In genomic region chr5:167816864-167817263, GRCh38 we compare ENCODE assay signal across 16 cellular contexts.
"Had no signal": no experiment of that assay in that cellular context is flagged by ENCODE, and none has a peak within 500 bp of the region (broad histone marks: within the 10 kb centered on the region; RNA-seq: fewer than 3 reads in every experiment).

No MANE protein-coding gene starts in this region.

- H3K4me3 ChIP-seq: left lung, vagina had no signal

- DNase-seq: activated CD4-positive, alpha-beta T cell treated with anti-CD3 and anti-CD28 coated beads, Interleukin-2, amount 10 ng/mL, durations not matched to agents 24 days and 14 days; activated CD8-positive, alpha-beta T cell treated with anti-CD3 and anti-CD28 coated beads, Interleukin-2, amount 10 ng/mL, durations not matched to agents 7 days and 5 days; activated naive CD4-positive, alpha-beta T cell treated with anti-CD3 and anti-CD28 coated beads, Interleukin-2, amount 10 ng/mL, durations not matched to agents 7 days and 5 days; activated naive CD8-positive, alpha-beta T cell treated with anti-CD3 and anti-CD28 coated beads, Interleukin-2, amount 50 U/mL, for 24 hours; activated T-cell treated with anti-CD3 and anti-CD28 coated beads, Interleukin-2, amount 50 U/mL, for 24 hours; aorta; effector CD8-positive, alpha-beta T cell; glutamatergic neuron; hippocampal formation; islet precursor cell; left lung; stimulated activated CD4-positive, alpha-beta T cell treated with anti-CD3 and anti-CD28 coated beads, Interleukin-15, amount 100 ng/mL, for 24 hours; stimulated activated CD4-positive, alpha-beta T cell treated with anti-CD3 and anti-CD28 coated beads, Interleukin-2, amount 100 ng/mL, for 48 hours; stimulated activated naive CD8-positive, alpha-beta T cell treated with anti-CD3 and anti-CD28 coated beads, Interleukin-15, amount 100 ng/mL, for 72 hours; trophoblast cell had no signal

- H3K36me3 ChIP-seq: left lung, vagina had no signal

- ATAC-seq: activated CD8-positive, alpha-beta T cell treated with anti-CD3 and anti-CD28 coated beads, Interleukin-2, amount 10 ng/mL, durations not matched to agents 7 days and 5 days; activated naive CD8-positive, alpha-beta T cell treated with anti-CD3 and anti-CD28 coated beads, Interleukin-2, amount 50 U/mL, for 24 hours; left lung; stimulated activated naive CD8-positive, alpha-beta T cell treated with anti-CD3 and anti-CD28 coated beads, Interleukin-15, amount 100 ng/mL, for 72 hours had no signal

- H3K4me1 ChIP-seq: left lung, vagina had no signal

- H3K9me3 ChIP-seq: left lung, vagina had no signal

- H3K27me3 ChIP-seq: left lung, vagina had no signal

- H3K27ac ChIP-seq: left lung had no signal
